20 cellular contexts compared by ENCODE assay signal in the genomic region with DNA sequence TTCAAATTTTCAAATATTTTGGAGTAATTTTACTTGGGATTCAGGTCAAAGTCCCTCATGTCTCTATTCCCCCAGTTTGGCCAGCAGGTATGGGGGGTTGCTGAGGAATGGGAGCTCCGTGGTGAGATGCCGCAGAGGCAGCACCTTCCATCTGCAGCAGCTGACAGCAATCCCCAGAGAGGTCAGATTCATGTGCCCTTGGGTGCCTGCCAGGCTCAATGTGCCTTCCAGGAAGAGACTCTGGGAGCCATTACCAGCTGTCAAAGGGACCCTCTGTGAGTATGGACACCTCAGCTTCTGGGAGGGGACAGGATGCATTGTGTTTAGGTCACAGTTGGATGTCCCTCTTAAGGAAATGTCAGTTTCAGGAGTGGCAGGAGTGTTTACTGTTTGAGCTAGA.
A peak's percentile ranks its signal among the peaks of the same experiment; 100 is the strongest.
DNase-seq lines count a peak whose midpoint lies in the region; ATAC-seq and TF ChIP-seq lines count a peak whose summit lies in the region.
"Had no signal": no experiment of that assay in that cellular context is flagged by ENCODE, and none has a peak within 500 bp of the region (broad histone marks: within the 10 kb centered on the region; RNA-seq: fewer than 3 reads in every experiment).

No MANE protein-coding gene starts in this region.

- DNase-seq in NCI-H510A treated with DMSO at 0.1 percent for 48 hours (lab: John Stamatoyannopoulos, UW) (peak; percentile 31), NCI-H510A (lab: John Stamatoyannopoulos, UW) (no peak), DMS53 (lab: John Stamatoyannopoulos, UW) (peak; percentile 43), NCI-H345 (lab: John Stamatoyannopoulos, UW) (peak; percentile 55), myocyte (ENCODE audit: low read depth) (peak; percentile 85), CD14-positive monocyte (ENCODE audit: low spot score) (no peak), LoVo (ENCODE audit: low spot score) (no peak)
- DNase-seq: activated CD4-positive, alpha-beta T cell treated with anti-CD3 and anti-CD28 coated beads for 4 hours; activated effector memory CD4-positive, alpha-beta T cell treated with anti-CD3 and anti-CD28 coated beads, Interleukin-2, amount 50 U/mL, for 16 hours; caudate nucleus; foreskin keratinocyte; kidney glomerular epithelial cell; mesendoderm; stimulated activated CD4-positive, alpha-beta T cell treated with anti-CD3 and anti-CD28 coated beads, Interleukin-4, amount 100 ng/mL, for 1 hour; stomach; T-cell had no signal

- H3K27me3 Mint-ChIP-seq in CD14-positive monocyte (ENCODE audit: low read depth in 3 of 3) = peaks cover 0 to 3% (median 3%) of the 10 kb centered on the region in 3 donors

- TF ChIP-seq CTCF in CD14-positive monocyte (IDR thresholded peaks at IDR 0.05) = no peak

- no peaks in the 10 kb centered on the region for H3K4me1 Mint-ChIP-seq in CD14-positive monocyte
- H3K4me1 Mint-ChIP-seq: IgD-negative memory B cell, nephron, T-cell had no signal

- no peak for ATAC-seq in HG03196 (IDR thresholded peaks at IDR 0.05; ENCODE audit: unreplicated experiment)
- ATAC-seq: foreskin keratinocyte, HCT116 had no signal

- H3K9me3 Mint-ChIP-seq in CD14-positive monocyte = peaks cover 0 to 4% (median 0%) of the 10 kb centered on the region in 7 donors
- H3K9me3 Mint-ChIP-seq: nephron, T-cell had no signal

- intact Hi-C loops in CD14-positive monocyte (cut with micrococcal nuclease) = no loop called here

- H3K4me3 Mint-ChIP-seq in CD14-positive monocyte = no peak overlapping the region
- H3K4me3 Mint-ChIP-seq: IgD-negative memory B cell, nephron, T-cell had no signal

- no peak overlapping the region for H3K27ac Mint-ChIP-seq in CD14-positive monocyte
- H3K27ac Mint-ChIP-seq: IgD-negative memory B cell, nephron, T-cell had no signal

- no peaks in the 10 kb centered on the region for H3K36me3 Mint-ChIP-seq in CD14-positive monocyte
- H3K36me3 Mint-ChIP-seq: IgD-negative memory B cell, T-cell had no signal

Comparison
In these comparisons a context has a peak if more than half of its experiments do, and no peak if none do; other contexts are left out.
1. DNase-seq: peak in NCI-H510A treated with DMSO at 0.1 percent for 48 hours (single experiment), DMS53 (single experiment), NCI-H345 (single experiment) and myocyte (single experiment); none in NCI-H510A (single experiment), CD14-positive monocyte (single experiment) and LoVo (single experiment).